ENCODE assay signal across 22 cellular contexts in the genomic region with DNA sequence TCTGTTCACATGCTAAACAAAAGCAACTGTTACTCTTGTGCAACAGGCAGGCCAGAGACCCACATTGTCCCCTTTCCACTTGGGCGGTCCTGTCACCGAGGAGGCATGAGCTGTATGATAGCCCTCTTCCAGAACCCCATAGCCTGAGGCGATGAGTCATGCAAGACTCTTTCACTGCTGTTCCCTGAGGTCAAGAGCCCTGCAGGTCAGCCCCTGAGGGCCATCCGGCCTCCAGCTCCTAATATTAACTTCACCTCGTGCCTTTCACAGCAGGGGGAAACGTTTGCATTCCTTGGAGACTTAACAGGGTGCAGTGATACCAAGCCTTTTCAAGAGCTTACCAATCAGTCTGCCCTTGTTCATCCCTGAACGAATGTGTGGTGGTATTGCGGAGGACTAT.
DNase-seq lines count a peak whose midpoint lies in the region; ATAC-seq, FAIRE-seq and TF ChIP-seq lines count a peak whose summit lies in the region.
"Had no signal": no experiment of that assay in that cellular context is flagged by ENCODE, and none has a peak within 500 bp of the region (broad histone marks: within the 10 kb centered on the region; RNA-seq: fewer than 3 reads in every experiment).

No MANE protein-coding gene starts in this region.

- no peak overlapping the region for H3K4me2 ChIP-seq in K562 (ENCODE audit: insufficient read depth, low read length)
- H3K4me2 ChIP-seq in mesenchymal stem cell (ENCODE audit: low read length, poor library complexity, severe bottlenecking): no peak overlapping the region

- no TSS peak for BruUV-seq in K562 (replicated peaks; lab: Mats Ljungman, UMichigan)

- H3K4me1 ChIP-seq in K562 (replicated peaks in 1 of 2; ENCODE audit: control insufficient read depth in 2 of 2, insufficient read depth in 2 of 2, low read length in 2 of 2) (no peaks in the 10 kb centered on the region; a peak in 2 of 5 replicates), mesenchymal stem cell (ENCODE audit: control insufficient read depth, insufficient read depth, low read depth, low read length) (peaks cover 4% of the 10 kb centered on the region)
- H3K4me1 ChIP-seq: esophagus squamous epithelium, lower lobe of right lung, right atrium auricular region had no signal

- H3K36me3 ChIP-seq in K562 (ENCODE audit: control insufficient read depth, insufficient read depth, low read length) (no peaks in the 10 kb centered on the region), mesenchymal stem cell (ENCODE audit: control insufficient read depth in 1 of 2, insufficient read depth in 2 of 2, low read depth in 1 of 2, low read length in 2 of 2) (no peaks in the 10 kb centered on the region)
- H3K36me3 ChIP-seq: esophagus squamous epithelium, lower lobe of right lung, right atrium auricular region, thoracic aorta had no signal

- H2BK15ac ChIP-seq in mesenchymal stem cell (ENCODE audit: low read depth, poor library complexity, severe bottlenecking): no peak overlapping the region

- 16% methylated on average over 8 of the region's 8 CpGs for WGBS in K562 (ENCODE audit: insufficient coverage, low coverage, missing lambda C conversion rate)
- WGBS in mesenchymal stem cell: 19% methylated on average over 8 of the region's 8 CpGs

- H4K8ac ChIP-seq in mesenchymal stem cell (ENCODE audit: low read length): no peak overlapping the region

- CTCF ChIA-PET in K562 (lab: Yijun Ruan, JAX; ENCODE audit: low intra/inter-chr PET ratio): no interaction called here

- no peak overlapping the region for H4K91ac ChIP-seq in mesenchymal stem cell (ENCODE audit: low read length)

- H3K9me1 ChIP-seq in K562 (ENCODE audit: control insufficient read depth, insufficient read depth, low read length): no peaks in the 10 kb centered on the region

- no peak overlapping the region for H2BK5ac ChIP-seq in mesenchymal stem cell (ENCODE audit: low read depth, low read length, poor library complexity, severe bottlenecking)

- no peak for TF ChIP-seq POLR2A in K562 (conservative IDR thresholded peaks at IDR 0.05)

- H2AK5ac ChIP-seq in mesenchymal stem cell (ENCODE audit: low read length, severe bottlenecking): no peak overlapping the region

- no peak overlapping the region for H3K18ac ChIP-seq in mesenchymal stem cell (ENCODE audit: low read depth in 1 of 2, low read length in 2 of 2)

- no peak overlapping the region for H3K23ac ChIP-seq in mesenchymal stem cell (ENCODE audit: low read length in 2 of 2)

- peak overlapping the region in 1 of 2 experiments; percentile 32 for H2BK12ac ChIP-seq in mesenchymal stem cell (ENCODE audit: low read length in 2 of 2)

- H3K27me3 ChIP-seq in K562 (ENCODE audit: control insufficient read depth in 2 of 2, insufficient read depth in 2 of 2, low read length in 2 of 2) (0 out of 5 replicates have a peak, but pooled peaks cover 0 to 6% of the 10 kb centered on the region in 2 experiments), mesenchymal stem cell (ENCODE audit: control insufficient read depth in 1 of 2, insufficient read depth in 1 of 2, low read length in 2 of 2) (no peaks in the 10 kb centered on the region)
- H3K27me3 ChIP-seq: esophagus squamous epithelium, right atrium auricular region had no signal

- H4K20me1 ChIP-seq in K562 (replicated peaks; ENCODE audit: control insufficient read depth, insufficient read depth, low read length): no peaks in the 10 kb centered on the region

- intact Hi-C loops in K562 (cut with micrococcal nuclease): no loop called here

- FAIRE-seq in K562 (lab: Jason Lieb, UNC): peak; percentile 68
- FAIRE-seq: GM18507 had no signal

- TF ChIP-seq CTCF in K562 (IDR thresholded peaks at IDR 0.05 in 2 of 3, conservative IDR thresholded peaks at IDR 0.05 in 1 of 3; ENCODE audit: insufficient read depth in 2 of 3, low read depth in 1 of 3, low read length in 3 of 3): no peak

- H2AFZ ChIP-seq in K562 (ENCODE audit: low read depth, low read length): no peak overlapping the region
- H2AFZ ChIP-seq in mesenchymal stem cell (ENCODE audit: low read depth, low read length): no peak overlapping the region

- POLR2A ChIA-PET in K562 (lab: Yijun Ruan, JAX): interaction anchor here (0.6 to 1.6 kb wide), 5 partner anchors 9 to 103 kb away, joined by 3 to 6 read pairs (median 4); no protein-coding TSS in a partner anchor

- H3K4ac ChIP-seq in mesenchymal stem cell (ENCODE audit: low read depth in 1 of 2, low read length in 2 of 2): no peak overlapping the region

- H3K27ac ChIP-seq in K562 (ENCODE audit: extremely low read depth, low read depth, low read length) (no peak overlapping the region), mesenchymal stem cell (ENCODE audit: low read length, poor library complexity, severe bottlenecking) (no peak overlapping the region)
- H3K27ac ChIP-seq: esophagus squamous epithelium, lower lobe of right lung, right atrium auricular region, thoracic aorta had no signal

- H2BK120ac ChIP-seq in mesenchymal stem cell (ENCODE audit: low read depth, low read length): no peak overlapping the region

- TF ChIP-seq EP300 in Ishikawa (IDR thresholded peaks at IDR 0.05; ENCODE audit: borderline replicate concordance): peak; percentile 95
- no peak for TF ChIP-seq EP300 in K562 (IDR thresholded peaks at IDR 0.05; ENCODE audit: low read length)

- TF ChIP-seq RAD21 in Ishikawa (IDR thresholded peaks at IDR 0.05; ENCODE audit: low read depth): peak; percentile 30; the same call in 1 of the 2 replicates
- peak; percentile 12 to 28; a peak in 2 of 4 replicates for TF ChIP-seq RAD21 in K562 (CRISPR knock-in tag; conservative IDR thresholded peaks at IDR 0.05 in 1 of 2, IDR thresholded peaks at IDR 0.05 in 1 of 2)

- no peaks in the 10 kb centered on the region for H3K79me1 ChIP-seq in mesenchymal stem cell (replicated peaks; ENCODE audit: low read length, poor library complexity, severe bottlenecking)

- DNase-seq in EH (ENCODE audit: low read depth): peak; percentile 82
- peak in 1 of 4 experiments; percentile 43 for DNase-seq in K562 (ENCODE audit: extremely low read depth in 1 of 4, low spot score in 3 of 4)
- DNase-seq in mesenchymal stem cell: peak; percentile 78
- no peak for DNase-seq in NCI-H446 (lab: John Stamatoyannopoulos, UW)
- DNase-seq in NOMO-1 treated with dmso at 0.1 percent for 144 hours (lab: John Stamatoyannopoulos, UW; ENCODE audit: unreplicated experiment): no peak
- no peak for DNase-seq in foreskin melanocyte
- DNase-seq: amniotic stem cell; CD8-positive, alpha-beta T cell; DND-41; esophagus squamous epithelium; GOT3; lower lobe of right lung; MM.1S; NCI-H446 treated with DMSO at 0.1 percent for 48 hours; Right ventricle myocardium superior; stimulated activated CD4-positive, alpha-beta T cell treated with anti-CD3 and anti-CD28 coated beads, Interleukin-15, amount 100 ng/mL, for 24 hours; T-helper 1 cell had no signal

- H3K79me2 ChIP-seq in K562 (ENCODE audit: control insufficient read depth, insufficient read depth, low read length): no peaks in the 10 kb centered on the region

- H3K9ac ChIP-seq in K562 (ENCODE audit: insufficient read depth in 1 of 2, low read depth in 2 of 2, low read length in 2 of 2) (no peak overlapping the region), mesenchymal stem cell (ENCODE audit: low read length) (no peak overlapping the region)

- no peak overlapping the region for H3K14ac ChIP-seq in mesenchymal stem cell (ENCODE audit: low read length in 2 of 2)

- 0 out of 2 replicates have a peak, but pooled peaks cover 3% of the 10 kb centered on the region for H3K9me3 ChIP-seq in K562 (replicated peaks; ENCODE audit: control insufficient read depth, insufficient read depth, low read depth, low read length)
- H3K9me3 ChIP-seq in mesenchymal stem cell (ENCODE audit: control insufficient read depth, low read length): peaks cover 23% of the 10 kb centered on the region

- no peak for ATAC-seq in K562
- no peak for ATAC-seq in GM18520 (IDR thresholded peaks at IDR 0.05; ENCODE audit: unreplicated experiment)
- ATAC-seq: CD8-positive, alpha-beta T cell; lower lobe of right lung had no signal

- no peak overlapping the region for H3K4me3 ChIP-seq in K562
- no peak overlapping the region for H3K4me3 ChIP-seq in mesenchymal stem cell (ENCODE audit: insufficient read depth in 1 of 2, low read depth in 1 of 2, low read length in 2 of 2)
- H3K4me3 ChIP-seq: esophagus squamous epithelium, lower lobe of right lung, right atrium auricular region, thoracic aorta had no signal

- in situ Hi-C loops in K562 (cut with MboI): no loop called here

TF ChIP-seq in Ishikawa, 13 proteins besides CTCF, POLR2A, EP300 and RAD21 (continues in another document):
- TF ChIP-seq EGR1 (IDR thresholded peaks at IDR 0.05) (no peak), YY1 (IDR thresholded peaks at IDR 0.05; ENCODE audit: low read depth) (no peak), MAX (IDR thresholded peaks at IDR 0.05) (peak; percentile 83), TCF12 (IDR thresholded peaks at IDR 0.05; ENCODE audit: low read depth) (peak; percentile 93), TAF1 (IDR thresholded peaks at IDR 0.05; ENCODE audit: low read depth) (no peak)
- TF ChIP-seq, protein P1, sequence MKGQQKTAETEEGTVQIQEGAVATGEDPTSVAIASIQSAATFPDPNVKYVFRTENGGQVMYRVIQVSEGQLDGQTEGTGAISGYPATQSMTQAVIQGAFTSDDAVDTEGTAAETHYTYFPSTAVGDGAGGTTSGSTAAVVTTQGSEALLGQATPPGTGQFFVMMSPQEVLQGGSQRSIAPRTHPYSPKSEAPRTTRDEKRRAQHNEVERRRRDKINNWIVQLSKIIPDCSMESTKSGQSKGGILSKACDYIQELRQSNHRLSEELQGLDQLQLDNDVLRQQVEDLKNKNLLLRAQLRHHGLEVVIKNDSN (IDR thresholded peaks at IDR 0.05): peak; percentile 23; the same call in 1 of the 2 replicates

TF ChIP-seq in K562, 482 proteins besides CTCF, POLR2A, EP300 and RAD21 (continues in another document):
- TF ChIP-seq NR2C1 (IDR thresholded peaks at IDR 0.05) (no peak), NR2C1 (tag; IDR thresholded peaks at IDR 0.05) (peak; percentile 54), ZNF175 (CRISPR knock-in tag; IDR thresholded peaks at IDR 0.05; ENCODE audit: low read depth) (0 out of 2 replicates have a peak, but pooled peaks have one; percentile 24), SNAPC5 (CRISPR knock-in tag; IDR thresholded peaks at IDR 0.05) (no peak), JUNB (CRISPR knock-in tag; conservative IDR thresholded peaks at IDR 0.05) (peak; percentile 82), HSF4 (CRISPR knock-in tag; IDR thresholded peaks at IDR 0.05; ENCODE audit: borderline replicate concordance) (no peak), RBM25 (IDR thresholded peaks at IDR 0.05; ENCODE audit: low read depth, low read length, severe bottlenecking) (no peak), FOSL1 (tag; conservative IDR thresholded peaks at IDR 0.05) (peak; percentile 94), JUND (IDR thresholded peaks at IDR 0.05; ENCODE audit: borderline replicate concordance, low read depth, low read length) (peak; percentile 95), JUND (tag; IDR thresholded peaks at IDR 0.05; ENCODE audit: borderline replicate concordance, low read depth, low read length) (peak; percentile 90; the same call in 2 of the 3 replicates), TCF3 (CRISPR knock-in tag; IDR thresholded peaks at IDR 0.05) (no peak; the same call in 1 of the 2 replicates)

Comparison
In these comparisons a context has a peak if more than half of its experiments do, and no peak if none do; other contexts are left out.
1. DNase-seq: peak in EH (single experiment) and mesenchymal stem cell (single experiment); none in NCI-H446 (0 of 2), NOMO-1 treated with dmso at 0.1 percent for 144 hours (single experiment) and foreskin melanocyte (single experiment).